Comparison of ENCODE assay signal across 2 cellular contexts in the genomic region with DNA sequence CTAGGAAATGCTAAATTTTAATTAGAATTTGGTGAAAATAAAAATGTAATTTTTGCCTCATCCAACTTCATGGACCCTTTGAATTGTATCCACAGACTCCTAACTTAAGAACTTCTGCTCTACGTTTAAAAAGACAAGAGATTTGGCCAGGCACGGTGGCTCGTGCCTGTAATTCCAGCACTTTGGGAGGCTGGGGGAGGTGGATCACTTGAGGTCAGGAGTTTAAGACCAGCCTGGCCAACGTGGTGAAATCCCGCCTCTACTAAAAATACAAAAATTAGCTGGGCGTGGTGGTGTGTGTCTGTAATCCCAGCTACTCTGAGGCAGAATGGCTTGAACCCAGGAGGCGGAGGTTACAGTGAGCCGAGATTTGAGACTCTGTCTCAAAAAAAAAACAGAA. TPM values are rescaled to one million over a fixed set of nuclear protein-coding genes. Genes with fewer than 3 reads are reported as not detected.
"Had no signal": no experiment of that assay in that cellular context is flagged by ENCODE, and none has a peak within 500 bp of the region (broad histone marks: within the 10 kb centered on the region; RNA-seq: fewer than 3 reads in every experiment).

No MANE protein-coding gene starts in this region.

RNA-seq across cellular contexts. Expression of gene ADAMTS7, which starts 54.8 kb away (rescaled TPM):
- polyA plus RNA-seq: naive thymus-derived CD4-positive, alpha-beta T cell; naive thymus-derived CD8-positive, alpha-beta T cell had no signal
